11 cellular contexts compared by ENCODE assay signal in the genomic region with DNA sequence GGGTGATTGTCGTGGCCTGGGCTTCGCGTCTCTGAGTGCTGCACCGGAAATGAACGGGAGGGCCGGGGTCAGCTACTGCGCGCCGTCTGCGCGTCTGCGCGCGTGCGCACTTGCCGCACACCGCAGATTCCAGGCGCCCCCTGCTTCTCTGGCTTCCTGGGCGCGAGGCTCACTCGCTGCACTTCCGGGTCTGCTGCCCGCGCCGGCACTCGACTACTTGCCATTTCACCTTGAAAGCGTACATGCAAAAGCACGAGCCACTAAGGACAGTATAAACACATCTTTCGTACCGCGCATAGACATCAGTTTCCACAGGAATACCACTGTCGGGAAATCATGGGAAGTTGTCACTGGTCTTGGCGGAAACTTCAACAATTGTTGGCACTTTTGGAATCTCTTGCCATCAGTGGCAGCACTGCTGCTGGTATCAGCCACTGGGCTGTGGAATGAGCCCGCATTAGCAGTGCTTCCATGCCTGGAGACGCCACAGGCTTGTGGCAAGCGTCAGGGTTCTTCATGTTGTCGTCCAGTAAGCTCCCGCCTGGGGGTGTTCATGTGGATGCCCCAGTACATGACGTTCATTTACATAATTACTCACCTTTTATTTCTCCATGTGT. TPM values are rescaled to one million over a fixed set of nuclear protein-coding genes. Genes with fewer than 3 reads are reported as not detected.
"Had no signal": no experiment of that assay in that cellular context is flagged by ENCODE, and none has a peak within 500 bp of the region (broad histone marks: within the 10 kb centered on the region; RNA-seq: fewer than 3 reads in every experiment).

Gene SUPT20HL2 (minus strand): TSS at position 51 of the 617 bp plus-strand sequence. CDS start 754 bp downstream, outside the sequence.

- H3K9ac ChIP-seq: GM23248 had no signal

- H3K4me1 ChIP-seq: HAP-1 had no signal

- H3K36me3 ChIP-seq: HAP-1 had no signal

- H3K27ac ChIP-seq: GM23248, HL-60 had no signal

- DNase-seq: GM23248, GOT3, H7, HFFc6 had no signal

- H3K4me3 ChIP-seq: GM23248, HAP-1 had no signal

- H2AFZ ChIP-seq: GM23248 had no signal

- H3K9me3 ChIP-seq: HAP-1 had no signal

- ATAC-seq: HCT116, HepG2 had no signal

RNA-seq across cellular contexts. Expression of gene SUPT20HL2, which starts in this region (rescaled TPM):
- total RNA-seq: GM23248, H4, HepG2, HFFc6, HT1080 had no signal
- polyA plus RNA-seq: GM23248, HepG2, IgD-negative memory B cell had no signal
